9 cellular contexts compared by ENCODE assay signal in genomic region chr6:131368077-131368911, GRCh38.
DNase-seq lines count a peak whose midpoint lies in the region; ATAC-seq and TF ChIP-seq lines count a peak whose summit lies in the region.
"Had no signal": no experiment of that assay in that cellular context is flagged by ENCODE, and none has a peak within 500 bp of the region (broad histone marks: within the 10 kb centered on the region; RNA-seq: fewer than 3 reads in every experiment).

No MANE protein-coding gene starts in this region.

- 24 to 30% methylated on average over 8 of the region's 8 CpGs for WGBS in upper lobe of left lung, 2 donors

- intact Hi-C loops in left cardiac atrium (cut with DNase I): no loop called here

- no peaks in the 10 kb centered on the region for H3K9me3 ChIP-seq in upper lobe of left lung

- H3K4me3 ChIP-seq in upper lobe of left lung: no peak overlapping the region

- H3K4me1 ChIP-seq in upper lobe of left lung: peaks cover 5 to 9% (median 7%) of the 10 kb centered on the region in 4 donors

- TF ChIP-seq CTCF in upper lobe of left lung (IDR thresholded peaks at IDR 0.05): no peak

- H3K27ac ChIP-seq in upper lobe of left lung: no peak overlapping the region
- H3K27ac ChIP-seq: 22Rv1 had no signal

- no peak for TF ChIP-seq POLR2A in upper lobe of left lung (IDR thresholded peaks at IDR 0.05)

- peak; percentile 62 for ATAC-seq in HG02981 (IDR thresholded peaks at IDR 0.05; ENCODE audit: unreplicated experiment)
- ATAC-seq in left cardiac atrium: peak; percentile 84 to 87
- ATAC-seq in upper lobe of left lung (ENCODE audit: low FRiP score in 2 of 2): peak; percentile 60 to 71

- DNase-seq in DMS 273 (lab: John Stamatoyannopoulos, UW; ENCODE audit: unreplicated experiment) (peak; percentile 3), DMS 273 treated with DMSO at 0.1 percent for 48 hours (lab: John Stamatoyannopoulos, UW) (no peak), NOMO-1 treated with DMSO at 0.1 percent for 48 hours (lab: John Stamatoyannopoulos, UW; ENCODE audit: unreplicated experiment) (peak; percentile 84), left cardiac atrium (peak; percentile 63), upper lobe of left lung (peak in 1 of 2 donors; percentile 66), 8988T (no peak), NCI-H2029 (lab: John Stamatoyannopoulos, UW) (no peak)

- no peaks in the 10 kb centered on the region for H3K36me3 ChIP-seq in upper lobe of left lung

- no peaks in the 10 kb centered on the region for H3K27me3 ChIP-seq in upper lobe of left lung

- TF ChIP-seq EP300 in upper lobe of left lung (IDR thresholded peaks at IDR 0.05): no peak

Comparison
In these comparisons a context has a peak if more than half of its experiments do, and no peak if none do; other contexts are left out.
1. DNase-seq: peak in DMS 273 (single experiment), NOMO-1 treated with DMSO at 0.1 percent for 48 hours (single experiment) and left cardiac atrium (single experiment); none in DMS 273 treated with DMSO at 0.1 percent for 48 hours (single experiment), 8988T (single experiment) and NCI-H2029 (single experiment).
2. Peak in every context shown above with its lines, with median percentiles within 50 percentile points of each other: ATAC-seq.